In the genomic region with DNA sequence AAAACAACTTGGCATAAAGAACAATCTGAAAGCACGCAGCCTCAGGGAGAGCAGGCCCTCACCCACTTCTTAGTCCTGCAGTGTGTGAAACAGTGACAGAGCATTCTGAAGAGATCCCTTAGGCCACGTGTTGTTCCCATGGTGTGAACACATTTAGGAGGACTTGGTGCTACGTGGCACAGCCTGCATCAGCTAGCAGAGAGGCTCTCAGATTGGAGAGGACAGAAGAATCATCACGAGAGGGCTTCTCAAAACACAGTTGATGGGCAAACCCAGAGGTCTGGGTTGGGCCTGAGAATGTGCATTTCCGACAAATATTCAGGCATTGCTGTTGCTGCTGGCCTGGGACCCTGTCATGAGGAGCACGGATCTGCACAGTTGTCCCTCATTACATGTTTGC, we compare ENCODE assay signal across 1 cellular context.
TF ChIP-seq lines count a peak whose summit lies in the region.

No MANE protein-coding gene starts in this region.

TF ChIP-seq in IMR-90, 13 proteins besides CTCF, POLR2A, EP300 and RAD21 (continued from another document):
- TF ChIP-seq, protein P1, sequence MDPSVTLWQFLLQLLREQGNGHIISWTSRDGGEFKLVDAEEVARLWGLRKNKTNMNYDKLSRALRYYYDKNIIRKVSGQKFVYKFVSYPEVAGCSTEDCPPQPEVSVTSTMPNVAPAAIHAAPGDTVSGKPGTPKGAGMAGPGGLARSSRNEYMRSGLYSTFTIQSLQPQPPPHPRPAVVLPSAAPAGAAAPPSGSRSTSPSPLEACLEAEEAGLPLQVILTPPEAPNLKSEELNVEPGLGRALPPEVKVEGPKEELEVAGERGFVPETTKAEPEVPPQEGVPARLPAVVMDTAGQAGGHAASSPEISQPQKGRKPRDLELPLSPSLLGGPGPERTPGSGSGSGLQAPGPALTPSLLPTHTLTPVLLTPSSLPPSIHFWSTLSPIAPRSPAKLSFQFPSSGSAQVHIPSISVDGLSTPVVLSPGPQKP (IDR thresholded peaks at IDR 0.05; ENCODE audit: borderline replicate concordance, low read depth, low read length): no peak
- TF ChIP-seq MAZ (IDR thresholded peaks at IDR 0.05; ENCODE audit: borderline replicate concordance, low read depth, low read length) (no peak), NFE2L2 (IDR thresholded peaks at IDR 0.05; ENCODE audit: low read depth, low read length) (no peak), RCOR1 (IDR thresholded peaks at IDR 0.05; ENCODE audit: insufficient replicate concordance, low read length) (no peak), MAFK (IDR thresholded peaks at IDR 0.05; ENCODE audit: low read depth, low read length) (no peak)
TF ChIP-seq in IMR-90: peak in this region for 0.
